In the genomic region with DNA sequence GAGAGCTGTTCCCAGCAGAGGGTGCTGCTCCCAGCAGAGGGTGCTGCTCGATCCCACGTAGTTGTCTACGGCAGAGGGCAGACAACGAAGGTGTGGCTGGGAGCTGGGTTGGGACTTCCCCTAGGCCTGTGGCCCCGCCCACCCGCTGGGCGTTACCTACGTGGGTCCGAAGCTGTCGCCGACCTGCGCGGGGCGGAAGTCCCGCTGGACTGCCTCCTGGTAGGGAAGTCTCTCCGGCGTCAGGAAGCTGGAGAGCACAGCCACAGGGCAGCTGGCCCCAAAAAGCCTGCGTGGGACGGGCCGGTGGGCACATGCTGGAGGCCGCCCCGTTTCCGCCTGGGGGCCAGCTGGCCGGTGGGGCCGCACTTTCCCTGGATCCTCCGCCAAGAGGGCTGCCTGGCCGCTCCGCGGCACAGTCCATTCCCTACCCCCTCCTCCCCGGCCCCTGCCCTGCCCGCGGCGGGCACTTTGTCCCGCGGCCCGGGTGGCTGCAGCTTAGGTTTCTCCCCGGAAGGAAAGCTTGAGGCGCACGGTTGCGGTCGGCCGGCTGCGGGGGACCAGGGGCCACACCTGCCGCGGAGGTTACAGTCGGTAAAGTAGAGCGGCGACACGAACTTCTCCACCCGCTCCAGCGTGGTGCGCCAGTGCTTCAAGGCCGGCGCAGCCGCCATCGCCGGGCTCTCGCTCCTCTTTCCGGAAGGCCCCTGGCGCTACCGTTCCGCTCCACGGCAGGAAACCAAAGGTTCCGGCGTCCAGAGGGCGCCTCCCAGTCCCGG, we compare ENCODE assay signal across 8 cellular contexts. TPM values are rescaled to one million over a fixed set of nuclear protein-coding genes. Genes with fewer than 3 reads are reported as not detected.
A peak's percentile ranks its signal among the peaks of the same experiment; 100 is the strongest.
DNase-seq lines count a peak whose midpoint lies in the region; ATAC-seq, FAIRE-seq and TF ChIP-seq lines count a peak whose summit lies in the region.

A gene (minus strand): TSS at position 695 of the 776 bp plus-strand sequence. CDS start 24 bp downstream, at position 671.

- peak; percentile 91 for DNase-seq in GM12891 (ENCODE audit: insufficient read length, low spot score)
- DNase-seq in NCI-H1436 (lab: John Stamatoyannopoulos, UW) = peak; percentile 95
- peak; percentile 86 for DNase-seq in T follicular helper cell (ENCODE audit: low read depth)
- DNase-seq in adipocyte (ENCODE audit: low read depth) = peak; percentile 95
- DNase-seq in cardiac muscle cell (ENCODE audit: low read depth in 1 of 2, low spot score in 1 of 2) = peak; percentile 95 to 97
- peak; percentile 99 for DNase-seq in trophoblast cell
- peak; percentile 99 for DNase-seq in transverse colon

- WGBS in trophoblast cell (ENCODE audit: extremely low coverage, insufficient coverage, insufficient read length) = no CpG with 5 or more reads among the region's 67 CpGs
- WGBS in transverse colon (ENCODE audit: low coverage in 1 of 2), 2 donors = 0% methylated on average over 47 of the region's 67 CpGs; no CpG with 5 or more reads in 1 of the 2 donors

- H3K4me1 ChIP-seq in adipocyte (ENCODE audit: control insufficient read depth, insufficient read depth, low read length) (peaks cover 25% of the 10 kb centered on the region), cardiac muscle cell (ENCODE audit: low read depth) (peaks cover 6% of the 10 kb centered on the region), trophoblast cell (ENCODE audit: control insufficient read depth in 1 of 2, insufficient read depth in 2 of 2, low read length in 2 of 2) (peaks cover 3 to 9% of the 10 kb centered on the region in 2 experiments), transverse colon (peaks cover 8 to 22% (median 18%) of the 10 kb centered on the region in 4 donors)

- peak; percentile 77 for TF ChIP-seq CTCF in cardiac muscle cell (IDR thresholded peaks at IDR 0.05; ENCODE audit: low read depth, low read length)
- peak in 4 of 5 experiments; percentile 61 to 90 (median 76) for TF ChIP-seq CTCF in transverse colon (IDR thresholded peaks at IDR 0.05)

- TF ChIP-seq POLR2A in GM12891 (IDR thresholded peaks at IDR 0.05; ENCODE audit: low read depth, low read length) = peak; percentile 93
- TF ChIP-seq POLR2A in transverse colon (IDR thresholded peaks at IDR 0.05) = peak; percentile 98

- H3K4me2 ChIP-seq in trophoblast cell (ENCODE audit: low read length) = peak within 1 kb of the TSS; percentile 94

- peaks cover 4% of the 10 kb centered on the region for H3K79me2 ChIP-seq in trophoblast cell (ENCODE audit: control insufficient read depth, insufficient read depth, low read length, poor library complexity)

- peak within 1 kb of the TSS; percentile 94 for H3K27ac ChIP-seq in cardiac muscle cell
- H3K27ac ChIP-seq in trophoblast cell (ENCODE audit: low read depth, low read length) = peak within 1 kb of the TSS; percentile 93
- peak within 1 kb of the TSS; percentile 94 to 99 (median 99) for H3K27ac ChIP-seq in transverse colon

- H2AFZ ChIP-seq in trophoblast cell (ENCODE audit: insufficient read depth, low read length, poor library complexity) = peak within 1 kb of the TSS; percentile 75

- intact Hi-C loops in transverse colon (cut with DNase I; ENCODE audit: low total_unique reads) = no loop called here

- peak within 1 kb of the TSS; percentile 98 for H3K9ac ChIP-seq in adipocyte (ENCODE audit: low read length)
- peak within 1 kb of the TSS; percentile 92 for H3K9ac ChIP-seq in trophoblast cell (ENCODE audit: low read length)

- H3K4ac ChIP-seq in trophoblast cell (ENCODE audit: low read depth, low read length) = peak within 1 kb of the TSS; percentile 85

- H3K23ac ChIP-seq in trophoblast cell (ENCODE audit: low read length) = no peak within 1 kb of the TSS

- no peaks in the 10 kb centered on the region for H3K27me3 ChIP-seq in adipocyte (replicated peaks; ENCODE audit: control insufficient read depth, insufficient read depth, low read length)
- H3K27me3 ChIP-seq in cardiac muscle cell = no peaks in the 10 kb centered on the region
- no peaks in the 10 kb centered on the region for H3K27me3 ChIP-seq in trophoblast cell (ENCODE audit: insufficient read depth, low read length)
- no peaks in the 10 kb centered on the region for H3K27me3 ChIP-seq in transverse colon

- in situ Hi-C loops in transverse colon (cut with MboI; ENCODE audit: low pct_ligation_motif_present in 1 of 4, low pct_unique_long_range_greater_than_20kb in 1 of 4, low sequenced_read_pairs in 3 of 4) = loop anchor here in 3 of 4 donors (10.0 to 25.0 kb wide), 2 partner anchors 87 to 269 kb away; a partner anchor contains a TSS

- peak within 1 kb of the TSS; percentile 91 for H3K18ac ChIP-seq in trophoblast cell (ENCODE audit: low read length)

- H4K12ac ChIP-seq in trophoblast cell (ENCODE audit: low read depth, low read length) = peak within 1 kb of the TSS; percentile 87

- peak within 1 kb of the TSS; percentile 82 for H2AK5ac ChIP-seq in trophoblast cell (ENCODE audit: low read length)

- peak; percentile 99 for FAIRE-seq in GM12891 (lab: Jason Lieb, UNC)

- peak within 1 kb of the TSS; percentile 93 for H3K14ac ChIP-seq in trophoblast cell (ENCODE audit: low read length)

- no peak within 1 kb of the TSS for H2BK12ac ChIP-seq in trophoblast cell (ENCODE audit: low read length)

- peaks cover 61% of the 10 kb centered on the region for H3K36me3 ChIP-seq in adipocyte (ENCODE audit: control insufficient read depth, insufficient read depth, low read length, severe bottlenecking)
- peaks cover 36% of the 10 kb centered on the region for H3K36me3 ChIP-seq in cardiac muscle cell
- peaks cover 31 to 49% of the 10 kb centered on the region in 2 experiments for H3K36me3 ChIP-seq in trophoblast cell (ENCODE audit: control insufficient read depth in 1 of 2, insufficient read depth in 2 of 2, low read length in 2 of 2)
- peaks cover 0 to 18% (median 7%) of the 10 kb centered on the region in 4 donors for H3K36me3 ChIP-seq in transverse colon

- no peaks in the 10 kb centered on the region for H3K9me3 ChIP-seq in adipocyte (ENCODE audit: control insufficient read depth, low read length)
- no peaks in the 10 kb centered on the region for H3K9me3 ChIP-seq in cardiac muscle cell (ENCODE audit: low read depth)
- no peaks in the 10 kb centered on the region for H3K9me3 ChIP-seq in trophoblast cell (ENCODE audit: insufficient read depth, low read depth, low read length)
- no peaks in the 10 kb centered on the region for H3K9me3 ChIP-seq in transverse colon

- ATAC-seq in HG02840 (IDR thresholded peaks at IDR 0.05; ENCODE audit: low FRiP score, unreplicated experiment) = peak; percentile 86

- H3K79me1 ChIP-seq in trophoblast cell (ENCODE audit: low read length) = peaks cover 8% of the 10 kb centered on the region

- H4K91ac ChIP-seq in trophoblast cell (ENCODE audit: low read depth, low read length) = peak within 1 kb of the TSS; percentile 84

- peak within 1 kb of the TSS; percentile 52 for H2BK120ac ChIP-seq in trophoblast cell (ENCODE audit: insufficient read depth, low read length, poor library complexity)

- H4K8ac ChIP-seq in trophoblast cell (ENCODE audit: low read depth, low read length) = peak within 1 kb of the TSS; percentile 92

- H2BK5ac ChIP-seq in trophoblast cell (ENCODE audit: low read depth, low read length, poor library complexity) = peak within 1 kb of the TSS; percentile 80

- peak within 1 kb of the TSS; percentile 91 for H3K4me3 ChIP-seq in adipocyte (ENCODE audit: low read length)
- H3K4me3 ChIP-seq in cardiac muscle cell = peak within 1 kb of the TSS; percentile 84
- peak within 1 kb of the TSS; percentile 89 for H3K4me3 ChIP-seq in trophoblast cell (ENCODE audit: low read depth, low read length)
- H3K4me3 ChIP-seq in transverse colon = peak within 1 kb of the TSS; percentile 43 to 86 (median 83)

- no peak for TF ChIP-seq EP300 in transverse colon (IDR thresholded peaks at IDR 0.05; ENCODE audit: low read depth)

TF ChIP-seq in GM12891, 5 proteins besides CTCF, POLR2A, EP300 and RAD21:
- TF ChIP-seq POLR2AphosphoS5 (IDR thresholded peaks at IDR 0.05; ENCODE audit: low read depth, low read length) (peak; percentile 97), SPI1 (IDR thresholded peaks at IDR 0.05; ENCODE audit: low read depth, low read length) (peak; percentile 75), PAX5 (IDR thresholded peaks at IDR 0.05; ENCODE audit: insufficient read depth, low read length, severe bottlenecking) (peak; percentile 66), POU2F2 (IDR thresholded peaks at IDR 0.05; ENCODE audit: low read depth, low read length) (peak; percentile 82), TAF1 (IDR thresholded peaks at IDR 0.05; ENCODE audit: low read depth, low read length) (peak; percentile 98)

RNA-seq across cellular contexts. Expression of the gene that starts here (rescaled TPM):
- polyA plus RNA-seq in GM12891 (2012; ENCODE audit: low read depth, missing spikeins) = 85.5 TPM
- total RNA-seq in cardiac muscle cell = 114 and 244 TPM in 2 replicates
- 157 and 169 TPM in 2 replicates for polyA plus RNA-seq in cardiac muscle cell
- polyA plus RNA-seq in trophoblast cell (2013) = 35.1 and 37.3 TPM in 2 replicates
- 100 to 1,000 TPM; 215 to 559 (median 411) TPM for total RNA-seq in transverse colon

Comparison
In these comparisons a context has a peak if more than half of its experiments do, and no peak if none do; other contexts are left out.
1. Peak in every context shown above with its lines: DNase-seq, ATAC-seq, H3K4me3 ChIP-seq and H3K27ac ChIP-seq.